Comparison of ENCODE assay signal across 1 cellular context in genomic region chr4:104818579-104818978, GRCh38.
TF ChIP-seq lines count a peak whose summit lies in the region.

No MANE protein-coding gene starts in this region.

TF ChIP-seq in GM23338, 12 proteins besides CTCF, POLR2A, EP300 and RAD21 (continued from another document):
- no peak for TF ChIP-seq ZNF462 (CRISPR knock-in tag; IDR thresholded peaks at IDR 0.05)
- no peak for TF ChIP-seq NANOG (IDR thresholded peaks at IDR 0.05; ENCODE audit: borderline replicate concordance)
- no peak for TF ChIP-seq REST (IDR thresholded peaks at IDR 0.05; ENCODE audit: unreplicated experiment)
